In genomic region chr21:40120944-40121575, GRCh38 we compare ENCODE assay signal across 8 cellular contexts.
DNase-seq lines count a peak whose midpoint lies in the region; ATAC-seq and TF ChIP-seq lines count a peak whose summit lies in the region.

No MANE protein-coding gene starts in this region.

- no peak overlapping the region for H3K4me3 ChIP-seq in GM06990 (replicated peaks; ENCODE audit: low read depth, low read length)
- H3K4me3 ChIP-seq in cardiac fibroblast (replicated peaks in 1 of 2; ENCODE audit: low read depth in 2 of 2, low read length in 2 of 2), result no peak overlapping the region
- H3K4me3 ChIP-seq in ovary, result no peak overlapping the region

- no peaks in the 10 kb centered on the region for H3K9me3 ChIP-seq in ovary

- no peak for ATAC-seq in GM18873 (IDR thresholded peaks at IDR 0.05; ENCODE audit: low FRiP score, unreplicated experiment)

- intact Hi-C loops in ovary (cut with DNase I), result loop anchor here in 1 of 4 donors (5.0 kb wide), 1 partner anchor 254 kb away; the partner anchor contains the start of gene PCP4

- DNase-seq in GM06990 (ENCODE audit: extremely low read depth, insufficient read length) (no peak), NCI-H1694 (lab: John Stamatoyannopoulos, UW) (peak; percentile 66), cardiac fibroblast (ENCODE audit: low read depth in 2 of 2) (peak; percentile 8 to 31), ovary (no peak), T-helper 1 cell (no peak)
- no peak for DNase-seq in stimulated activated CD4-positive, alpha-beta T cell treated with anti-CD3 and anti-CD28 coated beads, Interleukin-4, amount 100 ng/mL, for 24 hours
- DNase-seq in activated effector memory CD4-positive, alpha-beta T cell treated with Interleukin-2 at 50 U/mL for 16 hours, result no peak

- TF ChIP-seq CTCF in GM06990 (IDR thresholded peaks at IDR 0.05; ENCODE audit: insufficient read depth, low read length, poor library complexity, severe bottlenecking) (peak; percentile 30), cardiac fibroblast (IDR thresholded peaks at IDR 0.05; ENCODE audit: low read depth, low read length) (peak; percentile 59), ovary (IDR thresholded peaks at IDR 0.05) (peak in 2 of 3 donors; percentile 15 to 55)

- no peak for TF ChIP-seq EP300 in ovary (IDR thresholded peaks at IDR 0.05)

- H3K27me3 ChIP-seq in GM06990 (replicated peaks; ENCODE audit: control insufficient read depth, insufficient read depth, low read length), result no peaks in the 10 kb centered on the region
- H3K27me3 ChIP-seq in ovary, result no peaks in the 10 kb centered on the region

- H3K27ac ChIP-seq in ovary, result no peak overlapping the region

- no peaks in the 10 kb centered on the region for H3K4me1 ChIP-seq in ovary (ENCODE audit: insufficient read depth)

- no peak for TF ChIP-seq POLR2A in ovary (IDR thresholded peaks at IDR 0.05)

- 22 to 24% (median 23%) methylated on average over 4 of the region's 4 CpGs for WGBS in ovary, 3 donors

- H3K36me3 ChIP-seq in GM06990 (ENCODE audit: control insufficient read depth, insufficient read depth, low read length), result no peaks in the 10 kb centered on the region
- H3K36me3 ChIP-seq in ovary, result no peaks in the 10 kb centered on the region

Comparison
In these comparisons a context has a peak if more than half of its experiments do, and no peak if none do; other contexts are left out.
1. DNase-seq: peak in NCI-H1694 (single experiment) and cardiac fibroblast (2 of 2); none in GM06990 (single experiment), ovary (0 of 5), T-helper 1 cell (0 of 5), stimulated activated CD4-positive, alpha-beta T cell treated with anti-CD3 and anti-CD28 coated beads, Interleukin-4, amount 100 ng/mL, for 24 hours (single experiment) and activated effector memory CD4-positive, alpha-beta T cell treated with Interleukin-2 at 50 U/mL for 16 hours (single experiment).
2. Peak in every context shown above with its lines, with median percentiles within 50 percentile points of each other: CTCF ChIP-seq.